15 cellular contexts compared by ENCODE assay signal in the genomic region with DNA sequence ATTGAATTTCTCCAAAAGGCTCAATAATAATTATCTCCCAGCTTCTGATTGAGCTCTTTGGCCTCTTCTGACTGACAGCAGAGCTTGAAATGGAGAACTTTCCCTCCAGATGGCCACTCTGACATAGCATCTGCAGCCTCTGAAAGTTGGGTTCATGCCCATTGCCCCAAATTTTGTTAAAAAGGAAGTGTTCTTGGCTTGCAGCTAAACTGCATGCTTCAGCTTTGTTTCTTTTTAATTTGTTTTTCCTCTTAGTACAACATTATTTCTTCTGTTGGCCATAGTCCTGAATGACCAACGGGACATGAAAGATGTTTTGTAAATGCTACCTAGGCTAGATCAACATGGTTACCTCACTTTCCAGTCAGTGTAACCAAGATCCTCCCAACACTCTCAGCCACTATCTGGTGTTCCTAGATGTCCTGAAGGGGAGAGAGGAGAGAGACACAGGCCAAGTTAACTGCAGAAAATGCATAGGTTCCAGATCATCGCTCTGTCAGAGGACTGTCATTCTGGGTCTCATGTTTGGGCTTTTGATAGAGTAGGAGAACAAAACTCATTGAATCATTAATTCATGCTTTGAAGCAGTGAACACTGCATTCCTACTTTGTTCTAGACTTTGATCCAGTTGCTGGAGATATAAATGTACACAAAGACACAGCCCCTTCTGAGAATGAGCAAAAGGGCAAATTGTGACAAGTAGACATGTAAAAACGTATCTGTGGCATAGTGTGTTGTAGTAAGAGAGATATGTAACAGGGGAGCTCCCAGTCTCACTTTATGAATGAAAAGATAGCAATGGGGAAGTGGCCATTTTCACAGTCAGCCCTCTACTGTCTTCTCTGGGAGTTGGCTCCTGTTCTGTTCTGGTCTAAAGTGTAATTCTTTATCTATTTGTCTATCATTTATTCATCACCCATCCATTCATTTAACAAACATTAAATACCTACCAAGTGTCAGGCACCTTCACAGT.
DNase-seq lines count a peak whose midpoint lies in the region; ATAC-seq, FAIRE-seq and TF ChIP-seq lines count a peak whose summit lies in the region.
"Had no signal": no experiment of that assay in that cellular context is flagged by ENCODE, and none has a peak within 500 bp of the region (broad histone marks: within the 10 kb centered on the region; RNA-seq: fewer than 3 reads in every experiment).

No MANE protein-coding gene starts in this region.

- H4K20me1 ChIP-seq in GM12878 (ENCODE audit: control insufficient read depth, insufficient read depth), result no peaks in the 10 kb centered on the region

- CTCF ChIA-PET in GM12878 (lab: Yijun Ruan, JAX), result no interaction called here

- ATAC-seq in GM19035 (IDR thresholded peaks at IDR 0.05; ENCODE audit: unreplicated experiment) (peak; percentile 56), HG02870 (IDR thresholded peaks at IDR 0.05; ENCODE audit: unreplicated experiment) (peak; percentile 73), GM12878 (peak; percentile 74), naive B cell (ENCODE audit: low read depth in 2 of 2) (peak; percentile 86 to 95), GM18520 (IDR thresholded peaks at IDR 0.05; ENCODE audit: unreplicated experiment) (no peak)
- ATAC-seq: activated CD8-positive, alpha-beta T cell treated with anti-CD3 and anti-CD28 coated beads, Interleukin-2, amount 10 ng/mL, durations not matched to agents 7 days and 5 days; HCT116; pancreas had no signal

- intact Hi-C loops in GM12878 (cut with micrococcal nuclease; ENCODE audit: unreplicated experiment), result no loop called here

- TF ChIP-seq EP300 in GM12878 (IDR thresholded peaks at IDR 0.05; ENCODE audit: borderline replicate concordance in 1 of 2, control insufficient read depth in 1 of 2, low read depth in 2 of 2, low read length in 2 of 2), result no peak

- peak overlapping the region in 4 of 6 donors; percentile 8 to 54 (median 25) for H3K27ac Mint-ChIP-seq in naive B cell
- H3K27ac Mint-ChIP-seq: activated CD8-positive, alpha-beta T cell treated with anti-CD3 and anti-CD28 coated beads, Interleukin-2, amount 10 ng/mL, durations not matched to agents 7 days and 5 days had no signal

- no peaks in the 10 kb centered on the region for H3K36me3 Mint-ChIP-seq in naive B cell

- TF ChIP-seq CTCF in GM12878 (IDR thresholded peaks at IDR 0.05 in 2 of 3, conservative IDR thresholded peaks at IDR 0.05 in 1 of 3; ENCODE audit: control insufficient read depth in 2 of 3, extremely low read depth in 1 of 3, insufficient read depth in 1 of 3, low read depth in 3 of 3, low read length in 3 of 3), result no peak

- H3K79me2 ChIP-seq in GM12878 (ENCODE audit: control insufficient read depth, insufficient read depth, low read length), result no peaks in the 10 kb centered on the region

- POLR2A ChIA-PET in GM12878 (lab: Charles Lee), result no interaction called here

- H3K4me3 ChIP-seq in GM12878, result no peak overlapping the region
- H3K4me3 ChIP-seq: pancreas, skin epidermis had no signal

- 39% methylated on average over 3 of the region's 3 CpGs for WGBS in GM12878 (ENCODE audit: insufficient coverage, insufficient replicate concordance, low lambda C conversion rate, missing lambda C conversion rate)

- no peak for FAIRE-seq in GM12878 (lab: Jason Lieb, UNC)
- FAIRE-seq: endothelial cell of umbilical vein, kidney, pancreas had no signal

- in situ Hi-C loops in GM12878 (cut with MboI), result no loop called here

- no peak for DNase-seq in GM12878 (ENCODE audit: low read depth, low spot score)
- DNase-seq in naive B cell, result peak; percentile 13
- no peak for DNase-seq in NCI-H187 (lab: John Stamatoyannopoulos, UW)
- DNase-seq in glomerular visceral epithelial cell (ENCODE audit: extremely low spot score), result no peak
- DNase-seq in CD1c-positive myeloid dendritic cell (ENCODE audit: extremely low spot score), result no peak
- DNase-seq: activated CD8-positive, alpha-beta T cell treated with anti-CD3 and anti-CD28 coated beads, Interleukin-2, amount 10 ng/mL, durations not matched to agents 7 days and 5 days; activated effector memory CD4-positive, alpha-beta T cell treated with Interleukin-2 at 50 U/mL for 16 hours; kidney; pancreas had no signal

- no peak overlapping the region for H3K9ac ChIP-seq in GM12878 (ENCODE audit: control insufficient read depth, insufficient read depth, low read length)

- no peaks in the 10 kb centered on the region for H3K9me3 Mint-ChIP-seq in naive B cell

- H2AFZ ChIP-seq in GM12878 (ENCODE audit: control insufficient read depth, low read depth, low read length), result no peak overlapping the region

- H3K4me3 Mint-ChIP-seq in naive B cell, result no peak overlapping the region
- H3K4me3 Mint-ChIP-seq: activated CD8-positive, alpha-beta T cell treated with anti-CD3 and anti-CD28 coated beads, Interleukin-2, amount 10 ng/mL, durations not matched to agents 7 days and 5 days had no signal

- H3K4me1 Mint-ChIP-seq in naive B cell, result peaks cover 10 to 18% (median 12%) of the 10 kb centered on the region in 3 donors

- no peaks in the 10 kb centered on the region for H3K9me3 ChIP-seq in GM12878 (replicated peaks; ENCODE audit: control insufficient read depth, insufficient read depth, low read length)
- H3K9me3 ChIP-seq: pancreas had no signal

- BruUV-seq in GM12878 (replicated peaks; lab: Mats Ljungman, UMichigan), result no TSS peak

- RAD21 ChIA-PET in GM12878 (lab: Charles Lee; ENCODE audit: unreplicated experiment), result no interaction called here

- SMC1A ChIA-PET in GM12878 (lab: Charles Lee; ENCODE audit: uncharacterized antibody, unreplicated experiment), result interaction anchor here (1.7 kb wide), 1 partner anchor 37 kb away, joined by 3 read pairs; no protein-coding TSS in a partner anchor

- no peak overlapping the region for H3K4me2 ChIP-seq in GM12878 (ENCODE audit: control insufficient read depth, insufficient read depth)

- H3K27me3 ChIP-seq in GM12878 (replicated peaks in 1 of 2; ENCODE audit: control insufficient read depth in 2 of 2, insufficient read depth in 2 of 2, low read length in 1 of 2), result peaks cover 0 to 3% of the 10 kb centered on the region in 2 experiments; a peak in 1 of 4 replicates
- H3K27me3 ChIP-seq: pancreas had no signal

- TF ChIP-seq POLR2A in GM12878 (IDR thresholded peaks at IDR 0.05; ENCODE audit: low read depth, low read length), result no peak

- H3K4me1 ChIP-seq in GM12878 (ENCODE audit: control insufficient read depth, insufficient read depth, low read length), result no peaks in the 10 kb centered on the region
- H3K4me1 ChIP-seq: pancreas had no signal

- no peak for TF ChIP-seq RAD21 in GM12878 (IDR thresholded peaks at IDR 0.05; ENCODE audit: insufficient read depth, low read depth, low read length)

- H3K27ac ChIP-seq in GM12878 (ENCODE audit: control insufficient read depth, insufficient read depth), result no peak overlapping the region
- H3K27ac ChIP-seq: pancreas, skin epidermis had no signal

- no peaks in the 10 kb centered on the region for H3K36me3 ChIP-seq in GM12878 (ENCODE audit: control insufficient read depth in 2 of 2, insufficient read depth in 2 of 2, low read length in 1 of 2)
- H3K36me3 ChIP-seq: pancreas had no signal

- no peaks in the 10 kb centered on the region for H3K27me3 Mint-ChIP-seq in naive B cell

TF ChIP-seq in GM12878, 131 proteins besides CTCF, POLR2A, EP300 and RAD21:
- no peak for TF ChIP-seq IKZF1 (conservative IDR thresholded peaks at IDR 0.05)
- peak; percentile 43; the same call in 1 of the 2 replicates for TF ChIP-seq SPI1 (IDR thresholded peaks at IDR 0.05; ENCODE audit: borderline replicate concordance, insufficient read depth, low read depth, low read length)
